8 cellular contexts compared by ENCODE assay signal in the genomic region with DNA sequence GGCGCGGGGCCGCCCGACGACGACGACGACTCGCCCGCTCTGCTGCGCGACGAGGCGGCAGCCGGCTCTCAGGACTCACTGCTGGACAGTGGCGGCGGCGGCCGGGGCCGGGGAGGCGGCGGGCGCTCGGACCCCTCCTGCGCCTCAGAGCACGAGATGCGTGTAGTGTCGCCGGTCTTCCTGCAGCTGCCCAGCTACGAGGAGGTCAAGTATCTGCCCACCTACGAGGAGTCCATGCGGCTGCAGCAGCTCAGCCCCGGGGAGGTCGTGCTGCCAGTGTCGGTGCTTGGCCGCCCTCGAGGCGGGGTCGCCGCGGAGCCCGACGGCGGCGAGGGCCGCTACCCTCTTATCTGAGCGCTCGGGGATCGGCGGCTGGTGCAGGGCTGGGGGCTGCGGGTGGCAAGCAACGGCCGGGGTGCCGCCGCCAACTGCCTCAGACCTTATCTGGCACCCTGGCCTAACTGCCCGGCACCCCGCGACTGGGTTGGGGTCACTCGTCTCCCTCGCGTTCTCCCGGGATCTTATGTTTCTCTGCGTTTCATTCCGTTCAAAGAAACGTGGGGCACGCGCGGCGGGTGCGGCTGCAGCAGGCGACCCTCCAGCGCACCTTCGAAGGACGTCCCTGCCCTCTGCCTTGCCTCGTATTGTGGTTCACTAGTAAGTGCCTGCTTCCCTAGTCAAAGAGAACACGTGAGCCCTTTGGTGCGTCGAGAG. TPM values are rescaled to one million over a fixed set of nuclear protein-coding genes. Genes with fewer than 3 reads are reported as not detected.
DNase-seq lines count a peak whose midpoint lies in the region; ATAC-seq and TF ChIP-seq lines count a peak whose summit lies in the region.

No MANE protein-coding gene starts in this region.

- peak overlapping the region in 2 of 3 experiments; percentile 25 to 60 for H3K4me3 ChIP-seq in mammary epithelial cell (replicated peaks in 1 of 3; ENCODE audit: insufficient read depth in 1 of 3, low read depth in 2 of 3, low read length in 3 of 3)
- peak overlapping the region; percentile 49 to 63 (median 58) for H3K4me3 ChIP-seq in right lobe of liver
- H3K4me3 ChIP-seq in transverse colon = peak overlapping the region; percentile 40 to 69 (median 55)

- H3K4me3 Mint-ChIP-seq in activated naive CD4-positive, alpha-beta T cell treated with anti-CD3 and anti-CD28 coated beads for 36 hours = peak overlapping the region; percentile 55

- H3K9me3 ChIP-seq in mammary epithelial cell (replicated peaks; ENCODE audit: insufficient read depth, low read length) (no peaks in the 10 kb centered on the region), right lobe of liver (no peaks in the 10 kb centered on the region), transverse colon (no peaks in the 10 kb centered on the region)

- H3K36me3 ChIP-seq in mammary epithelial cell (ENCODE audit: insufficient read depth, low read length) = no peaks in the 10 kb centered on the region
- H3K36me3 ChIP-seq in right lobe of liver = no peaks in the 10 kb centered on the region
- no peaks in the 10 kb centered on the region for H3K36me3 ChIP-seq in transverse colon

- H3K36me3 Mint-ChIP-seq in activated naive CD4-positive, alpha-beta T cell treated with anti-CD3 and anti-CD28 coated beads for 36 hours (ENCODE audit: low read depth) = no peaks in the 10 kb centered on the region

- H2AFZ ChIP-seq in mammary epithelial cell (ENCODE audit: low read depth, low read length) = peak overlapping the region; percentile 92

- CTCF ChIA-PET in activated naive CD4-positive, alpha-beta T cell treated with anti-CD3 and anti-CD28 coated beads for 36 hours (lab: Charles Lee) = no interaction called here
- CTCF ChIA-PET in mammary epithelial cell (lab: Charles Lee; ENCODE audit: low non-redundant PET) = no interaction called here

- 7% methylated on average over 9 of the region's 78 CpGs for WGBS in mammary epithelial cell (ENCODE audit: low coverage, missing lambda C conversion rate)
- 5% methylated on average over 18 of the region's 78 CpGs for WGBS in right lobe of liver (ENCODE audit: insufficient coverage, low coverage, low lambda C conversion rate, missing lambda C conversion rate)
- 1% methylated on average over 53 of the region's 78 CpGs; no CpG with 5 or more reads in 1 of the 2 donors for WGBS in transverse colon (ENCODE audit: low coverage in 1 of 2), 2 donors

- TF ChIP-seq EP300 in transverse colon (IDR thresholded peaks at IDR 0.05; ENCODE audit: low read depth) = no peak

- peak; percentile 21 for ATAC-seq in HG02588 (IDR thresholded peaks at IDR 0.05; ENCODE audit: unreplicated experiment)
- ATAC-seq in right lobe of liver = peak in 3 of 4 donors; percentile 20 to 42 (median 30)

- H3K4me1 ChIP-seq in mammary epithelial cell (ENCODE audit: insufficient read depth, low read length) (peaks cover 19% of the 10 kb centered on the region), right lobe of liver (peaks cover 0 to 17% (median 2%) of the 10 kb centered on the region in 4 donors), transverse colon (peaks cover 0 to 18% (median 11%) of the 10 kb centered on the region in 4 donors)

- peak overlapping the region; percentile 99 for H3K4me2 ChIP-seq in mammary epithelial cell (ENCODE audit: insufficient read depth, low read depth, low read length)

- no peaks in the 10 kb centered on the region for H3K9me3 Mint-ChIP-seq in activated naive CD4-positive, alpha-beta T cell treated with anti-CD3 and anti-CD28 coated beads for 36 hours

- intact Hi-C loops in activated naive CD4-positive, alpha-beta T cell treated with anti-CD3 and anti-CD28 coated beads for 36 hours (cut with micrococcal nuclease) = loop anchor here (5.0 kb wide), 2 partner anchors 171 to 531 kb away; partner anchors contain the start of genes IFT80, PPM1L and SMC4
- intact Hi-C loops in mammary epithelial cell (cut with micrococcal nuclease) (loop anchor here (5.0 kb wide), 1 partner anchor 194 kb away; no protein-coding TSS in a partner anchor), right lobe of liver (cut with DNase I) (no loop called here), transverse colon (cut with DNase I; ENCODE audit: low total_unique reads) (loop anchor here (2.0 to 10.0 kb wide), 3 partner anchors 27 to 61 kb away; no protein-coding TSS in a partner anchor)

- no peak overlapping the region for H3K9ac ChIP-seq in mammary epithelial cell (ENCODE audit: insufficient read depth, low read length)

- H3K27me3 ChIP-seq in mammary epithelial cell (ENCODE audit: insufficient read depth, low read length) = peaks cover 43% of the 10 kb centered on the region
- peaks cover 0 to 5% of the 10 kb centered on the region in 2 donors for H3K27me3 ChIP-seq in right lobe of liver
- H3K27me3 ChIP-seq in transverse colon = peaks cover 40% of the 10 kb centered on the region

- TF ChIP-seq CTCF in mammary epithelial cell (conservative IDR thresholded peaks at IDR 0.05 in 1 of 2, IDR thresholded peaks at IDR 0.05 in 1 of 2; ENCODE audit: extremely low read depth in 1 of 2, insufficient read depth in 1 of 2, low read depth in 1 of 2, low read length in 2 of 2) (no peak), right lobe of liver (IDR thresholded peaks at IDR 0.05) (no peak), transverse colon (IDR thresholded peaks at IDR 0.05) (no peak)

- no peak overlapping the region for H3K27ac ChIP-seq in mammary epithelial cell (ENCODE audit: insufficient read depth, low read depth, low read length)
- no peak overlapping the region for H3K27ac ChIP-seq in right lobe of liver
- H3K27ac ChIP-seq in transverse colon = peak overlapping the region in 3 of 4 donors; percentile 69 to 73 (median 70)

- no peaks in the 10 kb centered on the region for H4K20me1 ChIP-seq in mammary epithelial cell (ENCODE audit: insufficient read depth, low read length)

- TF ChIP-seq POLR2A in right lobe of liver (IDR thresholded peaks at IDR 0.05) (no peak), transverse colon (IDR thresholded peaks at IDR 0.05) (no peak)

- DNase-seq in activated naive CD4-positive, alpha-beta T cell treated with anti-CD3 and anti-CD28 coated beads for 36 hours = peak; percentile 8
- no peak for DNase-seq in activated naive CD4-positive, alpha-beta T cell treated with anti-CD3 and anti-CD28 coated beads, Interleukin-2, amount 50 U/mL, for 16 hours
- DNase-seq in NCI-H69 (lab: John Stamatoyannopoulos, UW) (peak; percentile 65), mammary epithelial cell (no peak), right lobe of liver (no peak), transverse colon (peak; percentile 10), hippocampal formation (lab: John Stamatoyannopoulos, UW) (no peak)

- no peak overlapping the region for H3K27ac Mint-ChIP-seq in activated naive CD4-positive, alpha-beta T cell treated with anti-CD3 and anti-CD28 coated beads for 36 hours

- peaks cover 44% of the 10 kb centered on the region for H3K27me3 Mint-ChIP-seq in activated naive CD4-positive, alpha-beta T cell treated with anti-CD3 and anti-CD28 coated beads for 36 hours (ENCODE audit: low read depth)

- BruUV-seq in mammary epithelial cell (replicated peaks; lab: Mats Ljungman, UMichigan) = no TSS peak

- in situ Hi-C loops in mammary epithelial cell (cut with MboI; ENCODE audit: low sequenced_read_pairs in 2 of 2) = no loop called here
- in situ Hi-C loops in transverse colon (cut with MboI; ENCODE audit: low pct_ligation_motif_present in 1 of 4, low pct_unique_long_range_greater_than_20kb in 1 of 4, low sequenced_read_pairs in 3 of 4) = no loop called here

- dilution Hi-C loops in mammary epithelial cell (cut with HindIII; ENCODE audit: low sequenced_read_pairs) = no loop called here

- H3K4me1 Mint-ChIP-seq in activated naive CD4-positive, alpha-beta T cell treated with anti-CD3 and anti-CD28 coated beads for 36 hours (ENCODE audit: low read depth) = peaks cover 9% of the 10 kb centered on the region

- H3K79me2 ChIP-seq in mammary epithelial cell (ENCODE audit: insufficient read depth, low read length) = no peaks in the 10 kb centered on the region

RNA-seq across cellular contexts. Expression of gene C3orf80, which starts 1.0 kb away (rescaled TPM):
- total RNA-seq in activated naive CD4-positive, alpha-beta T cell treated with anti-CD3 and anti-CD28 coated beads for 36 hours = not detected
- total RNA-seq in mammary epithelial cell = not detected
- not detected for polyA plus RNA-seq in mammary epithelial cell
- not detected for polyA minus RNA-seq in mammary epithelial cell
- total RNA-seq in right lobe of liver = 1 to 10 TPM in 1 of 6 experiments, under 1 TPM in 4, not detected in 1; 0.07 to 1.2 (median 0.88) TPM
- 1 to 10 TPM in 3 of 4 donors, under 1 TPM in 1; 0.40 to 3.7 (median 1.8) TPM for total RNA-seq in transverse colon

Comparison
In these comparisons a context has a peak if more than half of its experiments do, and no peak if none do; other contexts are left out.
1. DNase-seq: peak in activated naive CD4-positive, alpha-beta T cell treated with anti-CD3 and anti-CD28 coated beads for 36 hours (single experiment), NCI-H69 (single experiment) and transverse colon (single experiment); none in activated naive CD4-positive, alpha-beta T cell treated with anti-CD3 and anti-CD28 coated beads, Interleukin-2, amount 50 U/mL, for 16 hours (single experiment), mammary epithelial cell (single experiment), right lobe of liver (0 of 3) and hippocampal formation (0 of 2).
2. H3K27ac ChIP-seq: peak in transverse colon (3 of 4); none in mammary epithelial cell (single experiment) and right lobe of liver (0 of 3).
3. intact Hi-C loops: an anchor here in activated naive CD4-positive, alpha-beta T cell treated with anti-CD3 and anti-CD28 coated beads for 36 hours (5.0 kb wide), mammary epithelial cell (5.0 kb wide) and transverse colon (2.0 to 10.0 kb wide); none called in right lobe of liver.
4. Peak in every context shown above with its lines, with median percentiles within 50 percentile points of each other: H3K4me3 ChIP-seq.